In genomic region chr13:30415430-30416030, GRCh38 we compare ENCODE assay signal across 11 cellular contexts. TPM values are rescaled to one million over a fixed set of nuclear protein-coding genes. Genes with fewer than 3 reads are reported as not detected.
A peak's percentile ranks its signal among the peaks of the same experiment; 100 is the strongest.
DNase-seq lines count a peak whose midpoint lies in the region; ATAC-seq and TF ChIP-seq lines count a peak whose summit lies in the region.
"Had no signal": no experiment of that assay in that cellular context is flagged by ENCODE, and none has a peak within 500 bp of the region (broad histone marks: within the 10 kb centered on the region; RNA-seq: fewer than 3 reads in every experiment).

No MANE protein-coding gene starts in this region.

- POLR2A ChIA-PET in activated CD4-positive, alpha-beta memory T cell treated with anti-CD3 and anti-CD28 coated beads for 36 hours (lab: Charles Lee): no interaction called here
- POLR2A ChIA-PET in activated CD4-positive, alpha-beta memory T cell treated with anti-CD3 and anti-CD28 coated beads, Interleukin-2, amount 10 ng/mL, durations not matched to agents 7 days and 5 days (lab: Charles Lee): interaction anchor here (1.0 to 1.1 kb wide), 2 partner anchors 20 to 40 kb away, joined by 3 to 5 read pairs; no protein-coding TSS in a partner anchor

- peak; percentile 86 for ATAC-seq in HG02884 (IDR thresholded peaks at IDR 0.05; ENCODE audit: unreplicated experiment)
- no peak for ATAC-seq in activated naive CD8-positive, alpha-beta T cell treated with anti-CD3 and anti-CD28 coated beads, Interleukin-2, amount 50 U/mL, for 24 hours
- ATAC-seq: A549 had no signal

- TF ChIP-seq POLR2A in lower leg skin (IDR thresholded peaks at IDR 0.05): no peak

- no peak for TF ChIP-seq CTCF in lower leg skin (IDR thresholded peaks at IDR 0.05)

- WGBS in lower leg skin, 2 donors: 82 to 83% methylated on average over 3 of the region's 3 CpGs

- no peaks in the 10 kb centered on the region for H3K36me3 Mint-ChIP-seq in activated CD4-positive, alpha-beta memory T cell treated with anti-CD3 and anti-CD28 coated beads for 36 hours
- no peaks in the 10 kb centered on the region for H3K36me3 Mint-ChIP-seq in activated CD4-positive, alpha-beta memory T cell treated with anti-CD3 and anti-CD28 coated beads, Interleukin-2, amount 10 ng/mL, durations not matched to agents 7 days and 5 days (ENCODE audit: low read depth)
- H3K36me3 Mint-ChIP-seq in activated naive CD8-positive, alpha-beta T cell treated with anti-CD3 and anti-CD28 coated beads, Interleukin-2, amount 50 U/mL, for 24 hours (ENCODE audit: low read depth): no peaks in the 10 kb centered on the region

- no peaks in the 10 kb centered on the region for H3K9me3 Mint-ChIP-seq in activated CD4-positive, alpha-beta memory T cell treated with anti-CD3 and anti-CD28 coated beads for 36 hours
- no peaks in the 10 kb centered on the region for H3K9me3 Mint-ChIP-seq in activated CD4-positive, alpha-beta memory T cell treated with anti-CD3 and anti-CD28 coated beads, Interleukin-2, amount 10 ng/mL, durations not matched to agents 7 days and 5 days
- no peaks in the 10 kb centered on the region for H3K9me3 Mint-ChIP-seq in activated naive CD8-positive, alpha-beta T cell treated with anti-CD3 and anti-CD28 coated beads, Interleukin-2, amount 50 U/mL, for 24 hours

- H3K27me3 Mint-ChIP-seq in activated CD4-positive, alpha-beta memory T cell treated with anti-CD3 and anti-CD28 coated beads for 36 hours: no peaks in the 10 kb centered on the region
- H3K27me3 Mint-ChIP-seq in activated CD4-positive, alpha-beta memory T cell treated with anti-CD3 and anti-CD28 coated beads, Interleukin-2, amount 10 ng/mL, durations not matched to agents 7 days and 5 days: peaks cover 2% of the 10 kb centered on the region
- H3K27me3 Mint-ChIP-seq in activated naive CD8-positive, alpha-beta T cell treated with anti-CD3 and anti-CD28 coated beads, Interleukin-2, amount 50 U/mL, for 24 hours: no peaks in the 10 kb centered on the region

- H3K27ac Mint-ChIP-seq in activated CD4-positive, alpha-beta memory T cell treated with anti-CD3 and anti-CD28 coated beads for 36 hours: peak overlapping the region; percentile 25
- H3K27ac Mint-ChIP-seq in activated CD4-positive, alpha-beta memory T cell treated with anti-CD3 and anti-CD28 coated beads, Interleukin-2, amount 10 ng/mL, durations not matched to agents 7 days and 5 days: no peak overlapping the region
- no peak overlapping the region for H3K27ac Mint-ChIP-seq in activated naive CD8-positive, alpha-beta T cell treated with anti-CD3 and anti-CD28 coated beads, Interleukin-2, amount 50 U/mL, for 24 hours

- CTCF ChIA-PET in activated CD4-positive, alpha-beta memory T cell treated with anti-CD3 and anti-CD28 coated beads for 36 hours (lab: Charles Lee): no interaction called here
- CTCF ChIA-PET in activated CD4-positive, alpha-beta memory T cell treated with anti-CD3 and anti-CD28 coated beads, Interleukin-2, amount 10 ng/mL, durations not matched to agents 7 days and 5 days (lab: Charles Lee): interaction anchor here (0.8 to 1.3 kb wide), 2 partner anchors 37 to 162 kb away, joined by 3 to 4 read pairs; no protein-coding TSS in a partner anchor

- intact Hi-C loops in activated CD4-positive, alpha-beta memory T cell treated with anti-CD3 and anti-CD28 coated beads for 36 hours (cut with micrococcal nuclease): no loop called here
- intact Hi-C loops in lower leg skin (cut with DNase I; ENCODE audit: low total_unique reads): no loop called here

- DNase-seq in activated CD4-positive, alpha-beta memory T cell treated with anti-CD3 and anti-CD28 coated beads for 36 hours: no peak
- DNase-seq in activated CD4-positive, alpha-beta memory T cell treated with anti-CD3 and anti-CD28 coated beads, Interleukin-2, amount 10 ng/mL, durations not matched to agents 7 days and 5 days: no peak
- DNase-seq in NAMALWA (ENCODE audit: low spot score) (peak; percentile 86), lower leg skin (ENCODE audit: low spot score in 2 of 2) (no peak), SHP77 treated with DMSO at 0.1 percent for 48 hours (lab: John Stamatoyannopoulos, UW) (no peak)
- no peak for DNase-seq in central memory CD4-positive, alpha-beta T cell
- no peak for DNase-seq in activated naive CD8-positive, alpha-beta T cell treated with anti-CD3 and anti-CD28 coated beads, Interleukin-2, amount 50 U/mL, for 24 hours
- DNase-seq: occipital lobe had no signal

- H3K4me3 ChIP-seq in lower leg skin (ENCODE audit: low read depth, poor library complexity, severe bottlenecking): no peak overlapping the region
- H3K4me3 ChIP-seq: A549 had no signal

- no peak overlapping the region for H3K4me3 Mint-ChIP-seq in activated CD4-positive, alpha-beta memory T cell treated with anti-CD3 and anti-CD28 coated beads for 36 hours
- H3K4me3 Mint-ChIP-seq in activated CD4-positive, alpha-beta memory T cell treated with anti-CD3 and anti-CD28 coated beads, Interleukin-2, amount 10 ng/mL, durations not matched to agents 7 days and 5 days: no peak overlapping the region
- no peak overlapping the region for H3K4me3 Mint-ChIP-seq in activated naive CD8-positive, alpha-beta T cell treated with anti-CD3 and anti-CD28 coated beads, Interleukin-2, amount 50 U/mL, for 24 hours

- H3K4me1 Mint-ChIP-seq in activated CD4-positive, alpha-beta memory T cell treated with anti-CD3 and anti-CD28 coated beads for 36 hours (ENCODE audit: low read depth): peaks cover 14% of the 10 kb centered on the region
- peaks cover 17% of the 10 kb centered on the region for H3K4me1 Mint-ChIP-seq in activated CD4-positive, alpha-beta memory T cell treated with anti-CD3 and anti-CD28 coated beads, Interleukin-2, amount 10 ng/mL, durations not matched to agents 7 days and 5 days
- H3K4me1 Mint-ChIP-seq in activated naive CD8-positive, alpha-beta T cell treated with anti-CD3 and anti-CD28 coated beads, Interleukin-2, amount 50 U/mL, for 24 hours: peaks cover 26% of the 10 kb centered on the region

RNA-seq across cellular contexts. Expression of gene UBE2L5, which starts 6.8 kb away (rescaled TPM):
- total RNA-seq in activated CD4-positive, alpha-beta memory T cell treated with anti-CD3 and anti-CD28 coated beads for 36 hours: not detected
- under 1 TPM in 1 of 2 experiments, not detected in 1; 0.20 TPM for total RNA-seq in activated CD4-positive, alpha-beta memory T cell treated with anti-CD3 and anti-CD28 coated beads, Interleukin-2, amount 10 ng/mL, durations not matched to agents 7 days and 5 days
- total RNA-seq in lower leg skin: under 1 TPM in 2 of 4 donors, not detected in 2; 0.13 to 0.20 TPM
- total RNA-seq: occipital lobe, RPMI7951 had no signal

RNA-seq across cellular contexts. Expression of gene HMGB1, which starts 50.2 kb away (rescaled TPM):
- 100 to 1,000 TPM; 689 to 693 TPM for total RNA-seq in activated CD4-positive, alpha-beta memory T cell treated with anti-CD3 and anti-CD28 coated beads for 36 hours
- total RNA-seq in activated CD4-positive, alpha-beta memory T cell treated with anti-CD3 and anti-CD28 coated beads, Interleukin-2, amount 10 ng/mL, durations not matched to agents 7 days and 5 days: 100 to 1,000 TPM; 611 to 615 TPM
- 100 to 1,000 TPM; 158 to 262 (median 208) TPM for total RNA-seq in lower leg skin
